11 cellular contexts compared by ENCODE assay signal in genomic region chr1:34884961-34885360, GRCh38. TPM values are rescaled to one million over a fixed set of nuclear protein-coding genes. Genes with fewer than 3 reads are reported as not detected.
A peak's percentile ranks its signal among the peaks of the same experiment; 100 is the strongest.
DNase-seq lines count a peak whose midpoint lies in the region; ATAC-seq, FAIRE-seq and TF ChIP-seq lines count a peak whose summit lies in the region.
"Had no signal": no experiment of that assay in that cellular context is flagged by ENCODE, and none has a peak within 500 bp of the region (broad histone marks: within the 10 kb centered on the region; RNA-seq: fewer than 3 reads in every experiment).

No MANE protein-coding gene starts in this region.

- no peak overlapping the region for H2BK5ac ChIP-seq in H9 (ENCODE audit: insufficient read length, low read length)

- TF ChIP-seq RAD21 in HepG2 (CRISPR knock-in tag; IDR thresholded peaks at IDR 0.05), result no peak

- WGBS in H9 (ENCODE audit: extremely low coverage, insufficient read length, low lambda C conversion rate), result no CpG with 5 or more reads among the region's 19 CpGs
- 5% methylated on average over 10 of the region's 19 CpGs for WGBS in HepG2 (ENCODE audit: low lambda C conversion rate)
- 15 to 20% (median 18%) methylated on average over 16 to 19 of the region's 19 CpGs for WGBS in ovary, 3 donors

- CTCF ChIA-PET in HepG2 (lab: Yijun Ruan, JAX; ENCODE audit: low intra/inter-chr PET ratio, low total read pairs), result interaction anchor here (1.2 to 1.8 kb wide), 2 partner anchors 32 to 98 kb away, joined by 3 to 4 read pairs; no protein-coding TSS in a partner anchor

- no peak overlapping the region for H4K5ac ChIP-seq in H9 (ENCODE audit: insufficient read length, low read depth, low read length)

- H3K36me3 Mint-ChIP-seq in H9 (ENCODE audit: insufficient read depth in 1 of 3, low read depth in 3 of 3), result no peaks in the 10 kb centered on the region
- no peaks in the 10 kb centered on the region for H3K36me3 Mint-ChIP-seq in activated naive CD8-positive, alpha-beta T cell treated with anti-CD3 and anti-CD28 coated beads for 36 hours

- DNase-seq in H9 (peak; percentile 79), HepG2 (ENCODE audit: low spot score) (peak; percentile 27), ovary (no peak), glomerular visceral epithelial cell (ENCODE audit: extremely low spot score) (no peak)
- no peak for DNase-seq in activated naive CD8-positive, alpha-beta T cell treated with anti-CD3 and anti-CD28 coated beads for 36 hours

- no peak overlapping the region for H3K23ac ChIP-seq in H9 (ENCODE audit: insufficient read length, low read depth, low read length)

- H3K79me1 ChIP-seq in H9 (ENCODE audit: insufficient read depth, low read depth, low read length, poor library complexity, severe bottlenecking), result no peaks in the 10 kb centered on the region

- POLR2A ChIA-PET in HepG2 (lab: Yijun Ruan, JAX), result interaction anchor here (0.7 kb wide), 1 partner anchor 25 kb away, joined by 3 read pairs; the partner anchor contains the start of gene SMIM12

- peak; percentile 67 for TF ChIP-seq CTCF in H9 (conservative IDR thresholded peaks at IDR 0.05)
- TF ChIP-seq CTCF in HepG2 (CRISPR knock-in tag; IDR thresholded peaks at IDR 0.05), result peak; percentile 55
- TF ChIP-seq CTCF in ovary (IDR thresholded peaks at IDR 0.05), result no peak

- intact Hi-C loops in HepG2 (cut with micrococcal nuclease; ENCODE audit: unreplicated experiment), result no loop called here
- intact Hi-C loops in ovary (cut with DNase I), result no loop called here

- peaks cover 83% of the 10 kb centered on the region for H3K27me3 ChIP-seq in ACC112 (ENCODE audit: insufficient read depth, low read length)
- H3K27me3 ChIP-seq in H9 (ENCODE audit: insufficient read depth, low read length), result no peaks in the 10 kb centered on the region; the same call in 1 of the 2 replicates
- peaks cover 3 to 39% of the 10 kb centered on the region in 2 experiments; a peak in 3 of 5 replicates for H3K27me3 ChIP-seq in HepG2 (ENCODE audit: control insufficient read depth in 1 of 2, insufficient read depth in 2 of 2, low read length in 2 of 2)
- no peaks in the 10 kb centered on the region for H3K27me3 ChIP-seq in ovary

- H3K18ac ChIP-seq in H9 (ENCODE audit: insufficient read length, low read depth, low read length), result no peak overlapping the region

- FAIRE-seq in HepG2 (lab: Jason Lieb, UNC), result no peak
- FAIRE-seq: keratinocyte had no signal

- no peak overlapping the region for H2BK12ac ChIP-seq in H9 (ENCODE audit: insufficient read length, low read depth, low read length)

- no peak overlapping the region for H2AFZ ChIP-seq in ACC112 (ENCODE audit: low read length, unreplicated experiment)
- no peak overlapping the region for H2AFZ ChIP-seq in H9 (ENCODE audit: low read length)
- no peak overlapping the region for H2AFZ ChIP-seq in HepG2 (ENCODE audit: low read length)

- H2AK5ac ChIP-seq in H9 (ENCODE audit: insufficient read length, low read length), result no peak overlapping the region

- H3K4me1 Mint-ChIP-seq in H9, result peaks cover 7% of the 10 kb centered on the region in 2 experiments
- peaks cover 3% of the 10 kb centered on the region for H3K4me1 Mint-ChIP-seq in activated naive CD8-positive, alpha-beta T cell treated with anti-CD3 and anti-CD28 coated beads for 36 hours

- H3K56ac ChIP-seq in H9 (ENCODE audit: insufficient read length, low read depth, low read length), result no peak overlapping the region

- H3K9ac ChIP-seq in H9 (ENCODE audit: extremely low read depth, insufficient read length, low read length), result no peak overlapping the region
- H3K9ac ChIP-seq in HepG2 (ENCODE audit: insufficient read depth, low read depth, low read length), result no peak overlapping the region

- H3K4me2 ChIP-seq in H9 (ENCODE audit: insufficient read depth, insufficient read length, low read length) (peak overlapping the region; percentile 58), HepG2 (ENCODE audit: low read depth, low read length) (peak overlapping the region; percentile 54)

- H4K20me1 ChIP-seq in H9 (ENCODE audit: control insufficient read depth, insufficient read depth, insufficient read length), result no peaks in the 10 kb centered on the region
- no peaks in the 10 kb centered on the region for H4K20me1 ChIP-seq in HepG2 (ENCODE audit: insufficient read depth, low read length)

- H3K4me3 ChIP-seq in ACC112 (ENCODE audit: low read depth, low read length), result 0 out of 2 replicates have a peak overlapping the region, but pooled peaks have one; percentile 63
- H3K4me3 ChIP-seq in HepG2 (replicated peaks in 1 of 3; ENCODE audit: insufficient read depth in 1 of 3, low read depth in 2 of 3, low read length in 3 of 3), result peak overlapping the region in 1 of 3 experiments; percentile 59; a peak in 2 of 6 replicates
- no peak overlapping the region for H3K4me3 ChIP-seq in ovary

- H3K4me3 Mint-ChIP-seq in H9, result peak overlapping the region; percentile 77 to 88
- H3K4me3 Mint-ChIP-seq in activated naive CD8-positive, alpha-beta T cell treated with anti-CD3 and anti-CD28 coated beads for 36 hours, result peak overlapping the region; percentile 69

- H3K4me1 ChIP-seq in ACC112 (ENCODE audit: control insufficient read depth, insufficient read depth, low read length, unreplicated experiment) (no peaks in the 10 kb centered on the region), H9 (ENCODE audit: insufficient read depth, low read length) (no peaks in the 10 kb centered on the region), HepG2 (ENCODE audit: insufficient read depth, low read length) (no peaks in the 10 kb centered on the region; the same call in 1 of the 2 replicates), ovary (ENCODE audit: insufficient read depth) (no peaks in the 10 kb centered on the region)

- H3T11ph ChIP-seq in H9 (ENCODE audit: low read length), result no peak overlapping the region

- H3K27ac ChIP-seq in ACC112 (ENCODE audit: low read depth, low read length) (no peak overlapping the region), H9 (ENCODE audit: insufficient read length, low read depth, low read length) (no peak overlapping the region), HepG2 (ENCODE audit: extremely low read length, insufficient read depth, low read length) (no peak overlapping the region), ovary (no peak overlapping the region)
- H3K27ac ChIP-seq: SK-N-MC had no signal

- peaks cover 68% of the 10 kb centered on the region for H3K27me3 Mint-ChIP-seq in H9 (ENCODE audit: low read depth)
- H3K27me3 Mint-ChIP-seq in activated naive CD8-positive, alpha-beta T cell treated with anti-CD3 and anti-CD28 coated beads for 36 hours, result peaks cover 47% of the 10 kb centered on the region

- H4K8ac ChIP-seq in H9 (replicated peaks; ENCODE audit: insufficient read length, low read depth, low read length), result no peak overlapping the region

- in situ Hi-C loops in HepG2 (cut with HindIII; ENCODE audit: extremely low pct_ligation_motif_present, low pct_unique_long_range_greater_than_20kb), result no loop called here

- H2BK15ac ChIP-seq in H9 (ENCODE audit: low read depth, low read length), result no peak overlapping the region

- H2BK20ac ChIP-seq in H9 (ENCODE audit: low read depth, low read length, poor library complexity, severe bottlenecking), result no peak overlapping the region

- no peak overlapping the region for H4K91ac ChIP-seq in H9 (ENCODE audit: insufficient read length, low read depth, low read length)

- H3K4ac ChIP-seq in H9 (ENCODE audit: low read depth, low read length), result no peak overlapping the region

- no peak for TF ChIP-seq EP300 in HepG2 (IDR thresholded peaks at IDR 0.05; ENCODE audit: low read depth in 2 of 2, low read length in 2 of 2)
- no peak for TF ChIP-seq EP300 in HepG2 (CRISPR knock-in tag; IDR thresholded peaks at IDR 0.05; ENCODE audit: borderline replicate concordance)
- TF ChIP-seq EP300 in ovary (IDR thresholded peaks at IDR 0.05), result no peak

- H3K79me2 ChIP-seq in ACC112 (ENCODE audit: control insufficient read depth, insufficient read depth, low read length, unreplicated experiment) (no peaks in the 10 kb centered on the region), H9 (ENCODE audit: insufficient read depth, low read length) (no peaks in the 10 kb centered on the region), HepG2 (ENCODE audit: insufficient read depth, low read length) (no peaks in the 10 kb centered on the region)

- no peak for TF ChIP-seq POLR2A in HepG2 (IDR thresholded peaks at IDR 0.05; ENCODE audit: insufficient read depth in 1 of 2, low read depth in 2 of 2, low read length in 2 of 2)
- no peak for TF ChIP-seq POLR2A in ovary (IDR thresholded peaks at IDR 0.05)

- peaks cover 4% of the 10 kb centered on the region for H3K23me2 ChIP-seq in H9 (ENCODE audit: insufficient read length, low read depth, low read length, poor library complexity, severe bottlenecking)

- H3K9me3 Mint-ChIP-seq in H9, result no peaks in the 10 kb centered on the region
- H3K9me3 Mint-ChIP-seq in activated naive CD8-positive, alpha-beta T cell treated with anti-CD3 and anti-CD28 coated beads for 36 hours, result no peaks in the 10 kb centered on the region

- ATAC-seq in HepG2 (peak; percentile 93), SK-N-SH treated with all-trans-retinoic acid at 6 μM for 48 hours (no peak), GM18868 (IDR thresholded peaks at IDR 0.05; ENCODE audit: unreplicated experiment) (no peak)

- H2BK120ac ChIP-seq in H9 (ENCODE audit: low read depth, low read length, poor library complexity, severe bottlenecking), result no peak overlapping the region

- no peaks in the 10 kb centered on the region for H3K36me3 ChIP-seq in ACC112 (ENCODE audit: insufficient read depth, low read length)
- no peaks in the 10 kb centered on the region for H3K36me3 ChIP-seq in HepG2 (replicated peaks in 1 of 2; ENCODE audit: control insufficient read depth in 1 of 2, insufficient read depth in 2 of 2, low read length in 2 of 2)
- H3K36me3 ChIP-seq in ovary, result no peaks in the 10 kb centered on the region
- H3K36me3 ChIP-seq: MG63 had no signal

- no peaks in the 10 kb centered on the region for H3K9me3 ChIP-seq in H9 (ENCODE audit: control insufficient read depth, low read depth, low read length)
- no peaks in the 10 kb centered on the region for H3K9me3 ChIP-seq in HepG2 (ENCODE audit: low read length)
- no peaks in the 10 kb centered on the region for H3K9me3 ChIP-seq in ovary
- H3K9me3 ChIP-seq: MG63 had no signal

- H3K27ac Mint-ChIP-seq in H9, result no peak overlapping the region
- H3K27ac Mint-ChIP-seq in activated naive CD8-positive, alpha-beta T cell treated with anti-CD3 and anti-CD28 coated beads for 36 hours, result no peak overlapping the region

- H3K14ac ChIP-seq in H9 (ENCODE audit: insufficient read depth, low read length), result 0 out of 2 replicates have a peak overlapping the region, but pooled peaks have one; percentile 52

- BruUV-seq in HepG2 (replicated peaks; lab: Mats Ljungman, UMichigan), result no TSS peak

RNA-seq across cellular contexts. Expression of gene SMIM12, which starts 25.4 kb away (rescaled TPM):
- 40.9 TPM in 2 replicates for total RNA-seq in H9 (2021)
- total RNA-seq in activated naive CD8-positive, alpha-beta T cell treated with anti-CD3 and anti-CD28 coated beads for 36 hours, result 10 to 100 TPM; 67.4 to 68.1 TPM
- total RNA-seq in HepG2 (2016; rRNA removed; fragmentation: Illumina TruSeq; extraction: Trizol), result 41.3 and 42.9 TPM in 2 replicates
- total RNA-seq in HepG2 (2016; cell fraction: cytosol; rRNA removed; fragmentation: Illumina TruSeq; extraction: Trizol; ENCODE audit: low read depth), result 15.1 and 27.5 TPM in 2 replicates
- 40.6 and 42.9 TPM in 2 replicates for total RNA-seq in HepG2 (2016; cell fraction: insoluble cytoplasmic fraction; rRNA removed; fragmentation: Illumina TruSeq; extraction: Trizol)
- 42.0 and 47.5 TPM in 2 replicates for total RNA-seq in HepG2 (2016; cell fraction: membrane; rRNA removed; fragmentation: Illumina TruSeq; extraction: Trizol)
- 23.9 and 25.7 TPM in 2 replicates for total RNA-seq in HepG2 (2016; cell fraction: nucleus; rRNA removed; fragmentation: Illumina TruSeq; extraction: Trizol)
- 20.1 and 22.2 TPM in 2 replicates for polyA plus RNA-seq in HepG2 (2011; rRNA removed)
- 29.6 and 31.2 TPM in 2 replicates for polyA plus RNA-seq in HepG2 (2011; cell fraction: cytosol; rRNA removed)
- polyA plus RNA-seq in HepG2 (2011; cell fraction: nucleus; rRNA removed), result 12.6 and 15.2 TPM in 2 replicates
- 17.0 and 17.5 TPM in 2 replicates for polyA plus RNA-seq in HepG2 (2012)
- polyA plus RNA-seq in HepG2 (2016; cell fraction: cytosol; fragmentation: Illumina TruSeq; extraction: Trizol; ENCODE audit: low read depth), result 24.1 and 40.1 TPM in 2 replicates
- 40.1 and 44.7 TPM in 2 replicates for polyA plus RNA-seq in HepG2 (2016; cell fraction: insoluble cytoplasmic fraction; fragmentation: Illumina TruSeq; extraction: Trizol; ENCODE audit: low read depth)
- 35.5 and 47.5 TPM in 2 replicates for polyA plus RNA-seq in HepG2 (2016; cell fraction: membrane; fragmentation: Illumina TruSeq; extraction: Trizol; ENCODE audit: low read depth)
- 41.8 TPM in 2 replicates for polyA plus RNA-seq in HepG2 (2016; cell fraction: nucleus; fragmentation: Illumina TruSeq; extraction: Trizol; ENCODE audit: insufficient read depth, low read depth)
- polyA minus RNA-seq in HepG2 (2011; rRNA and poly(A)+ RNA removed; ENCODE audit: low replicate concordance), result 24.8 and 45.0 TPM in 2 replicates
- polyA minus RNA-seq in HepG2 (2011; cell fraction: cytosol; rRNA and poly(A)+ RNA removed), result 8.2 and 10.0 TPM in 2 replicates
- 12.9 and 17.4 TPM in 2 replicates for polyA minus RNA-seq in HepG2 (2011; cell fraction: nucleus; rRNA and poly(A)+ RNA removed)
- 10 to 100 TPM; 15.4 to 32.3 (median 24.4) TPM for total RNA-seq in ovary
- polyA plus RNA-seq in ovary, result 10 to 100 TPM; 18.4 to 28.1 TPM

RNA-seq across cellular contexts. Expression of gene DLGAP3, which starts 44.5 kb away (rescaled TPM):
- total RNA-seq in H9 (2021) (5.9 and 7.3 TPM in 2 replicates), HepG2 (2016; rRNA removed; fragmentation: Illumina TruSeq; extraction: Trizol) (0.04 and 0.06 TPM in 2 replicates), ovary (under 1 TPM; 0.11 to 0.62 (median 0.20) TPM)
- total RNA-seq in activated naive CD8-positive, alpha-beta T cell treated with anti-CD3 and anti-CD28 coated beads for 36 hours, result under 1 TPM; 0.74 to 0.91 TPM
- total RNA-seq in HepG2 (2016; cell fraction: cytosol; rRNA removed; fragmentation: Illumina TruSeq; extraction: Trizol; ENCODE audit: low read depth), result not detected in 2 replicates
- total RNA-seq in HepG2 (2016; cell fraction: insoluble cytoplasmic fraction; rRNA removed; fragmentation: Illumina TruSeq; extraction: Trizol), result 0.04 TPM in 1 of 2 replicates, not detected in the other
- total RNA-seq in HepG2 (2016; cell fraction: membrane; rRNA removed; fragmentation: Illumina TruSeq; extraction: Trizol), result 0.03 and 0.07 TPM in 2 replicates
- total RNA-seq in HepG2 (2016; cell fraction: nucleus; rRNA removed; fragmentation: Illumina TruSeq; extraction: Trizol), result not detected in 2 replicates
- polyA plus RNA-seq in HepG2 (2011; rRNA removed) (0.03 and 0.12 TPM in 2 replicates), ovary (under 1 TPM; 0.05 to 0.10 TPM)
- 0.03 TPM in 2 replicates for polyA plus RNA-seq in HepG2 (2011; cell fraction: cytosol; rRNA removed)
- polyA plus RNA-seq in HepG2 (2011; cell fraction: nucleus; rRNA removed), result 0.11 and 0.14 TPM in 2 replicates
- 0.04 TPM in 1 of 2 replicates, not detected in the other for polyA plus RNA-seq in HepG2 (2012)
- 0.28 TPM in 1 of 2 replicates, not detected in the other for polyA plus RNA-seq in HepG2 (2016; cell fraction: cytosol; fragmentation: Illumina TruSeq; extraction: Trizol; ENCODE audit: low read depth)
- polyA plus RNA-seq in HepG2 (2016; cell fraction: insoluble cytoplasmic fraction; fragmentation: Illumina TruSeq; extraction: Trizol; ENCODE audit: low read depth), result 0.05 and 0.10 TPM in 2 replicates
- 0.07 TPM in 1 of 2 replicates, not detected in the other for polyA plus RNA-seq in HepG2 (2016; cell fraction: membrane; fragmentation: Illumina TruSeq; extraction: Trizol; ENCODE audit: low read depth)
- 0.95 TPM in 1 of 2 replicates, not detected in the other for polyA plus RNA-seq in HepG2 (2016; cell fraction: nucleus; fragmentation: Illumina TruSeq; extraction: Trizol; ENCODE audit: insufficient read depth, low read depth)
- polyA minus RNA-seq in HepG2 (2011; rRNA and poly(A)+ RNA removed; ENCODE audit: low replicate concordance), result 0.30 TPM in 1 of 2 replicates, not detected in the other
- not detected in 2 replicates for polyA minus RNA-seq in HepG2 (2011; cell fraction: cytosol; rRNA and poly(A)+ RNA removed)
- 0.12 TPM in 1 of 2 replicates, not detected in the other for polyA minus RNA-seq in HepG2 (2011; cell fraction: nucleus; rRNA and poly(A)+ RNA removed)
- polyA plus RNA-seq: keratinocyte had no signal

Comparison
In these comparisons a context has a peak if more than half of its experiments do, and no peak if none do; other contexts are left out.
1. DNase-seq: peak in H9 (single experiment) and HepG2 (single experiment); none in activated naive CD8-positive, alpha-beta T cell treated with anti-CD3 and anti-CD28 coated beads for 36 hours (single experiment), ovary (0 of 5) and glomerular visceral epithelial cell (single experiment).
2. CTCF ChIP-seq: peak in H9 (single experiment) and HepG2 (single experiment); none in ovary (0 of 3).